6 cellular contexts compared by ENCODE assay signal in the genomic region with DNA sequence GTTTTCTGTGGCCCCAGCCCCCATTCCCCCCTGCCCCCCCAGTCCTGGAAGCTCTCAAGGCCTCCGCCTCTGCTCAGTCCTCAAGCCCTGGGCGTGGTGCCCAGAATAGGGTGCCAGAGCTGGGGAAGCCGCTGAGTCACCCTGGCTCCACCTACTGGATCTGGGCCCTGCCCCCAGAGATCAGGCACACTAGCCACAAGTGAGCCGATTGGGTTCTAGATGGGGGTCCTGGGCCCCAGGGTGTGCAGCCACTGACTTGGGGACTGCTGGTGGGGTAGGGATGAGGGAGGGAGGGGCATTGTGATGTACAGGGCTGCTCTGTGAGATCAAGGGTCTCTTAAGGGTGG. TPM values are rescaled to one million over a fixed set of nuclear protein-coding genes. Genes with fewer than 3 reads are reported as not detected.
DNase-seq lines count a peak whose midpoint lies in the region; TF ChIP-seq lines count a peak whose summit lies in the region.

No MANE protein-coding gene starts in this region.

- no peak for TF ChIP-seq EP300 in suprapubic skin (IDR thresholded peaks at IDR 0.05)

- H3K27me3 ChIP-seq in hepatocyte (no peaks in the 10 kb centered on the region), suprapubic skin (no peaks in the 10 kb centered on the region)

- H3K4me3 ChIP-seq in hepatocyte, result no peak overlapping the region
- peak overlapping the region; percentile 49 for H3K4me3 ChIP-seq in suprapubic skin

- H3K9me3 ChIP-seq in hepatocyte (ENCODE audit: low read depth), result no peaks in the 10 kb centered on the region
- H3K9me3 ChIP-seq in suprapubic skin, result no peaks in the 10 kb centered on the region

- H3K4me2 ChIP-seq in hepatocyte, result peak overlapping the region; percentile 98

- peaks cover 71% of the 10 kb centered on the region for H3K79me2 ChIP-seq in hepatocyte

- H3K4me1 ChIP-seq in hepatocyte (ENCODE audit: insufficient read depth), result peaks cover 28% of the 10 kb centered on the region
- peaks cover 73% of the 10 kb centered on the region for H3K4me1 ChIP-seq in suprapubic skin

- no peaks in the 10 kb centered on the region for H3K9me2 ChIP-seq in hepatocyte (replicated peaks; ENCODE audit: insufficient read depth)

- 55% methylated on average over 4 of the region's 4 CpGs for WGBS in hepatocyte (ENCODE audit: low lambda C conversion rate, missing lambda C conversion rate)
- 20% methylated on average over 1 of the region's 4 CpGs for WGBS in suprapubic skin

- peaks cover 74% of the 10 kb centered on the region for H4K20me1 ChIP-seq in hepatocyte (ENCODE audit: insufficient read depth, poor library complexity, severe bottlenecking)

- no peaks in the 10 kb centered on the region for H3K36me3 ChIP-seq in hepatocyte (replicated peaks; ENCODE audit: insufficient read depth, low read depth)
- peaks cover 57% of the 10 kb centered on the region for H3K36me3 ChIP-seq in suprapubic skin

- DNase-seq in NCI-H345 (lab: John Stamatoyannopoulos, UW) (peak; percentile 71), NCI-H345 treated with DMSO at 0.1 percent for 48 hours (lab: John Stamatoyannopoulos, UW; ENCODE audit: unreplicated experiment) (no peak), activated T-cell treated with anti-CD3 and anti-CD28 coated beads for 4 hours (peak; percentile 52), hepatocyte (ENCODE audit: low spot score) (peak; percentile 87), suprapubic skin (ENCODE audit: low spot score in 2 of 2) (peak; percentile 96 to 98), NCI-H128 (lab: John Stamatoyannopoulos, UW; ENCODE audit: unreplicated experiment) (no peak)

- H3K27ac ChIP-seq in hepatocyte (no peak overlapping the region), suprapubic skin (peak overlapping the region; percentile 93)

- no peak overlapping the region for H2AFZ ChIP-seq in hepatocyte

- TF ChIP-seq CTCF in hepatocyte (IDR thresholded peaks at IDR 0.05; ENCODE audit: poor library complexity) (no peak), suprapubic skin (IDR thresholded peaks at IDR 0.05) (no peak)

- no peak for TF ChIP-seq POLR2A in suprapubic skin (IDR thresholded peaks at IDR 0.05)

RNA-seq across cellular contexts. Expression of a gene that starts 5.7 kb away (rescaled TPM):
- 206 and 254 TPM in 2 replicates for total RNA-seq in hepatocyte
- 200 and 204 TPM in 2 replicates for polyA plus RNA-seq in hepatocyte
- total RNA-seq in suprapubic skin, result 100 to 1,000 TPM; 382 to 463 (median 418) TPM

RNA-seq across cellular contexts. Expression of a gene that starts 17.3 kb away (rescaled TPM):
- 12.6 and 17.7 TPM in 2 replicates for total RNA-seq in hepatocyte
- polyA plus RNA-seq in hepatocyte, result 10.2 and 12.2 TPM in 2 replicates
- 10 to 100 TPM; 54.4 to 77.9 (median 65.3) TPM for total RNA-seq in suprapubic skin

RNA-seq across cellular contexts. Expression of a gene that starts 21.0 kb away (rescaled TPM):
- total RNA-seq in hepatocyte, result 221 and 232 TPM in 2 replicates
- polyA plus RNA-seq in hepatocyte, result 241 and 268 TPM in 2 replicates
- 100 to 1,000 TPM; 118 to 221 (median 197) TPM for total RNA-seq in suprapubic skin

RNA-seq across cellular contexts. Expression of a gene that starts 41.3 kb away (rescaled TPM):
- 11.8 and 12.3 TPM in 2 replicates for total RNA-seq in hepatocyte
- polyA plus RNA-seq in hepatocyte, result 11.9 and 12.8 TPM in 2 replicates
- 1 to 10 TPM; 2.1 to 7.9 (median 3.5) TPM for total RNA-seq in suprapubic skin

RNA-seq across cellular contexts. Expression of a gene that starts 41.4 kb away (rescaled TPM):
- total RNA-seq in hepatocyte, result 125 and 126 TPM in 2 replicates
- polyA plus RNA-seq in hepatocyte, result 95.1 and 106 TPM in 2 replicates
- 100 to 1,000 TPM in 1 of 4 donors, 10 to 100 TPM in 3; 42.4 to 116 (median 66.2) TPM for total RNA-seq in suprapubic skin

Comparison
In these comparisons a context has a peak if more than half of its experiments do, and no peak if none do; other contexts are left out.
1. DNase-seq: peak in NCI-H345 (single experiment), activated T-cell treated with anti-CD3 and anti-CD28 coated beads for 4 hours (single experiment), hepatocyte (single experiment) and suprapubic skin (2 of 2); none in NCI-H345 treated with DMSO at 0.1 percent for 48 hours (single experiment) and NCI-H128 (single experiment).